Comparison of ENCODE assay signal across 24 cellular contexts in the genomic region with DNA sequence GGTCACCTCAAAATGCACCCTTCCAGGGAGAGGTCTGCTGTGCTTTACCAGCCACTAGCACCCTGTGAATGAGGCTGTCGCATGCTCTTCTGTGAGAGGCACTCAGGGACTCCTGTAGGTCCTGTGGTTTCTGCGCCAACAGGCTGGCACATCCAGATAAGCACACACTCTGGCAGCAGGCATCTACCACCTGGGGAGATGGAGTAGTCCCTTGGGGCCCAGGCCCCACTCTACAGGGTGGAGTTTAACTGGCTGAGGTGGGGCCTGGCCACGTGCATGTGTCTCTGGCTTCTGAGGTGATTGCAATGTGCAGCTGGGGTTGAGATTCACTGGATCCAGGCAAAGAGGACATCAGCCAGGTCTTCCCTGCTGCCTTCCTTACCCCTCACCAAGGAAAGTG. TPM values are rescaled to one million over a fixed set of nuclear protein-coding genes. Genes with fewer than 3 reads are reported as not detected.
DNase-seq lines count a peak whose midpoint lies in the region; ATAC-seq and TF ChIP-seq lines count a peak whose summit lies in the region.
"Had no signal": no experiment of that assay in that cellular context is flagged by ENCODE, and none has a peak within 500 bp of the region (broad histone marks: within the 10 kb centered on the region; RNA-seq: fewer than 3 reads in every experiment).

No MANE protein-coding gene starts in this region.

- H3K4me1 ChIP-seq in HEK293 (ENCODE audit: control insufficient read depth, insufficient read depth, low read length), result no peaks in the 10 kb centered on the region

- CTCF ChIA-PET in HEK293 (lab: Yijun Ruan, JAX), result interaction anchor here (1.3 kb wide), 1 partner anchor 13 kb away, joined by 6 read pairs; no protein-coding TSS in a partner anchor

- H3K36me3 ChIP-seq in HEK293 (ENCODE audit: control insufficient read depth in 2 of 2, insufficient read depth in 1 of 2, low read length in 2 of 2), result no peaks in the 10 kb centered on the region
- H3K36me3 ChIP-seq: tibial artery had no signal

- DNase-seq in NCI-H1417 treated with DMSO at 0.1 percent for 48 hours (lab: John Stamatoyannopoulos, UW) (peak; percentile 29), NCI-H345 (lab: John Stamatoyannopoulos, UW) (peak; percentile 96), left colon (peak; percentile 41 to 67), T-helper 2 cell (no peak)
- no peak for DNase-seq in activated CD4-positive, CD25-positive, alpha-beta regulatory T cell treated with anti-CD3 and anti-CD28 coated beads, Interleukin-2, amount 50 U/mL, for 72 hours
- DNase-seq: CD4-positive, CD25-positive, alpha-beta regulatory T cell; central memory CD4-positive, alpha-beta T cell; dorsolateral prefrontal cortex; head of caudate nucleus; naive B cell; stimulated activated CD4-positive, alpha-beta T cell treated with anti-CD3 and anti-CD28 coated beads, Interleukin-4, amount 100 ng/mL, for 1 hour; stimulated activated naive CD4-positive, alpha-beta T cell treated with Interleukin-2 at 50 U/mL for 16 hours; tibial artery had no signal

- intact Hi-C loops in left colon (cut with DNase I, micrococcal nuclease), result no loop called here

- POLR2A ChIA-PET in HEK293 (lab: Yijun Ruan, JAX), result no interaction called here

- no peaks in the 10 kb centered on the region for H3K9me3 ChIP-seq in HEK293 (ENCODE audit: control insufficient read depth, insufficient read depth, low read depth, low read length)

- ATAC-seq in left colon (peak; percentile 52), GM21381 (IDR thresholded peaks at IDR 0.05; ENCODE audit: unreplicated experiment) (no peak), HG02885 (IDR thresholded peaks at IDR 0.05; ENCODE audit: poor library complexity, unreplicated experiment) (no peak)

- no peak overlapping the region for H3K27ac ChIP-seq in HEK293 (ENCODE audit: extremely low read depth, low read depth, low read length)
- H3K27ac ChIP-seq: dorsolateral prefrontal cortex, SK-N-MC, tibial artery, VCaP had no signal

- H3K4me3 ChIP-seq in HEK293 (ENCODE audit: low read depth, low read length), result no peak overlapping the region
- H3K4me3 ChIP-seq: dorsolateral prefrontal cortex, SK-N-MC, smooth muscle cell, tibial artery had no signal

- no peak for TF ChIP-seq CTCF in HEK293 (tag by site-specific recombination; IDR thresholded peaks at IDR 0.05)

TF ChIP-seq in HEK293, 187 proteins besides CTCF, POLR2A, EP300 and RAD21:
- TF ChIP-seq BCL11A (tag by site-specific recombination; IDR thresholded peaks at IDR 0.05; ENCODE audit: low read depth) (no peak), YY2 (tag by site-specific recombination; IDR thresholded peaks at IDR 0.05) (no peak), KLF1 (tag by site-specific recombination; IDR thresholded peaks at IDR 0.05) (peak; percentile 36; the same call in 1 of the 2 replicates), ZNF335 (tag by site-specific recombination; conservative IDR thresholded peaks at IDR 0.05) (0 out of 2 replicates have a peak, but pooled peaks have one; percentile 15), ZNF76 (tag by site-specific recombination; IDR thresholded peaks at IDR 0.05; ENCODE audit: borderline replicate concordance, low read depth) (no peak), ZNF837 (tag by site-specific recombination; IDR thresholded peaks at IDR 0.05) (no peak), ZFP41 (tag by site-specific recombination; IDR thresholded peaks at IDR 0.05; ENCODE audit: borderline replicate concordance) (no peak), ZNF202 (tag by site-specific recombination; IDR thresholded peaks at IDR 0.05; ENCODE audit: borderline replicate concordance) (no peak), ZNF423 (tag by site-specific recombination; IDR thresholded peaks at IDR 0.05) (0 out of 2 replicates have a peak, but pooled peaks have one; percentile 21), ZNF19 (tag by site-specific recombination; IDR thresholded peaks at IDR 0.05; ENCODE audit: low read depth) (no peak), ZFP37 (tag by site-specific recombination; IDR thresholded peaks at IDR 0.05) (no peak), ZIC2 (tag by site-specific recombination; IDR thresholded peaks at IDR 0.05) (peak; percentile 52), BCL11B (tag by site-specific recombination; IDR thresholded peaks at IDR 0.05; ENCODE audit: low read depth) (no peak), ZNF529 (tag by site-specific recombination; IDR thresholded peaks at IDR 0.05; ENCODE audit: insufficient replicate concordance) (no peak), ZNF24 (tag by site-specific recombination; IDR thresholded peaks at IDR 0.05) (no peak)
- TF ChIP-seq, protein P1, sequence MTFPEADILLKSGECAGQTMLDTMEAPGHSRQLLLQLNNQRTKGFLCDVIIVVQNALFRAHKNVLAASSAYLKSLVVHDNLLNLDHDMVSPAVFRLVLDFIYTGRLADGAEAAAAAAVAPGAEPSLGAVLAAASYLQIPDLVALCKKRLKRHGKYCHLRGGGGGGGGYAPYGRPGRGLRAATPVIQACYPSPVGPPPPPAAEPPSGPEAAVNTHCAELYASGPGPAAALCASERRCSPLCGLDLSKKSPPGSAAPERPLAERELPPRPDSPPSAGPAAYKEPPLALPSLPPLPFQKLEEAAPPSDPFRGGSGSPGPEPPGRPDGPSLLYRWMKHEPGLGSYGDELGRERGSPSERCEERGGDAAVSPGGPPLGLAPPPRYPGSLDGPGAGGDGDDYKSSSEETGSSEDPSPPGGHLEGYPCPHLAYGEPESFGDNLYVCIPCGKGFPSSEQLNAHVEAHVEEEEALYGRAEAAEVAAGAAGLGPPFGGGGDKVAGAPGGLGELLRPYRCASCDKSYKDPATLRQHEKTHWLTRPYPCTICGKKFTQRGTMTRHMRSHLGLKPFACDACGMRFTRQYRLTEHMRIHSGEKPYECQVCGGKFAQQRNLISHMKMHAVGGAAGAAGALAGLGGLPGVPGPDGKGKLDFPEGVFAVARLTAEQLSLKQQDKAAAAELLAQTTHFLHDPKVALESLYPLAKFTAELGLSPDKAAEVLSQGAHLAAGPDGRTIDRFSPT (tag by site-specific recombination; IDR thresholded peaks at IDR 0.05), result no peak
- TF ChIP-seq, protein P2, sequence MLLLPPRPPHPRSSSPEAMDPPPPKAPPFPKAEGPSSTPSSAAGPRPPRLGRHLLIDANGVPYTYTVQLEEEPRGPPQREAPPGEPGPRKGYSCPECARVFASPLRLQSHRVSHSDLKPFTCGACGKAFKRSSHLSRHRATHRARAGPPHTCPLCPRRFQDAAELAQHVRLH (tag by site-specific recombination; IDR thresholded peaks at IDR 0.05), result no peak
- TF ChIP-seq, protein P3, sequence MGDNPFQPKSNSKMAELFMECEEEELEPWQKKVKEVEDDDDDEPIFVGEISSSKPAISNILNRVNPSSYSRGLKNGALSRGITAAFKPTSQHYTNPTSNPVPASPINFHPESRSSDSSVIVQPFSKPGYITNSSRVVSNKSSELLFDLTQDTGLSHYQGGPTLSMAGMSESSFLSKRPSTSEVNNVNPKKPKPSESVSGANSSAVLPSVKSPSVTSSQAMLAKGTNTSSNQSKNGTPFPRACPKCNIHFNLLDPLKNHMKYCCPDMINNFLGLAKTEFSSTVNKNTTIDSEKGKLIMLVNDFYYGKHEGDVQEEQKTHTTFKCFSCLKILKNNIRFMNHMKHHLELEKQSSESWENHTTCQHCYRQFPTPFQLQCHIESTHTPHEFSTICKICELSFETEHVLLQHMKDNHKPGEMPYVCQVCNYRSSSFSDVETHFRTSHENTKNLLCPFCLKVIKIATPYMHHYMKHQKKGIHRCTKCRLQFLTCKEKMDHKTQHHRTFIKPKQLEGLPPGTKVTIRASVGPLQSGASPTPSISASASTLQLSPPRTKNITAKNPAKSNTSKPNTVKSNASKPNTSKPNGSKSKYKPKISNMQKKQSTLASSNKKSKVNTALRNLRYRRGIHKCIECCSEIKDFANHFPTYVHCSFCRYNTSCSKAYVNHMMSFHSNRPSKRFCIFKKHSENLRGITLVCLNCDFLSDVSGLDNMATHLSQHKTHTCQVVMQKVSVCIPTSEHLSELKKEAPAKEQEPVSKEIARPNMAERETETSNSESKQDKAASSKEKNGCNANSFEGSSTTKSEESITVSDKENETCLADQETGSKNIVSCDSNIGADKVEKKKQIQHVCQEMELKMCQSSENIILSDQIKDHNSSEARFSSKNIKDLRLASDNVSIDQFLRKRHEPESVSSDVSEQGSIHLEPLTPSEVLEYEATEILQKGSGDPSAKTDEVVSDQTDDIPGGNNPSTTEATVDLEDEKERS (tag by site-specific recombination; IDR thresholded peaks at IDR 0.05), result no peak

RNA-seq across cellular contexts. Expression of a gene that starts 32.3 kb away (rescaled TPM):
- total RNA-seq in left colon, result not detected
- total RNA-seq: astrocyte; CD4-positive, CD25-positive, alpha-beta regulatory T cell; dorsolateral prefrontal cortex; endothelial cell of umbilical vein; MCF 10A; omental fat pad; smooth muscle cell; T-helper 2 cell treated with Interferon-gamma antibody and Interleukin-4, amounts not matched to agents 100 ng/mL and 5 ng/mL, for 36 hours had no signal

Comparison
In these comparisons a context has a peak if more than half of its experiments do, and no peak if none do; other contexts are left out.
1. DNase-seq: peak in NCI-H1417 treated with DMSO at 0.1 percent for 48 hours (single experiment), NCI-H345 (single experiment) and left colon (2 of 2); none in T-helper 2 cell (0 of 5) and activated CD4-positive, CD25-positive, alpha-beta regulatory T cell treated with anti-CD3 and anti-CD28 coated beads, Interleukin-2, amount 50 U/mL, for 72 hours (single experiment).